In genomic region chr9:105964171-105964570, GRCh38 we compare ENCODE assay signal across 18 cellular contexts.
"Had no signal": no experiment of that assay in that cellular context is flagged by ENCODE, and none has a peak within 500 bp of the region (broad histone marks: within the 10 kb centered on the region; RNA-seq: fewer than 3 reads in every experiment).

No MANE protein-coding gene starts in this region.

- H3K27ac ChIP-seq: colonic mucosa, esophagus squamous epithelium, lower lobe of right lung, parathyroid adenoma, right lobe of liver, tibial artery had no signal

- H3K36me3 ChIP-seq: colonic mucosa, esophagus squamous epithelium, lower lobe of right lung, right lobe of liver, tibial artery had no signal

- H3K9ac ChIP-seq: parathyroid adenoma had no signal

- H2AFZ ChIP-seq: parathyroid adenoma had no signal

- ATAC-seq: left ventricle myocardium superior; lower lobe of right lung; natural killer cell; right lobe of liver; stimulated activated naive CD8-positive, alpha-beta T cell treated with anti-CD3 and anti-CD28 coated beads, Interleukin-15, amount 100 ng/mL, for 72 hours had no signal

- H3K79me2 ChIP-seq: parathyroid adenoma had no signal

- DNase-seq: colonic mucosa; effector memory CD4-positive, alpha-beta T cell; erythroblast; esophagus squamous epithelium; foreskin melanocyte; left ventricle myocardium superior; lower lobe of right lung; natural killer cell; right lobe of liver; stimulated activated CD4-positive, alpha-beta T cell treated with anti-CD3 and anti-CD28 coated beads, Interleukin-12 subunit alpha, Interleukin-12 subunit beta, amount 100 ng/mL, for 4 hours; stimulated activated CD4-positive, alpha-beta T cell treated with anti-CD3 and anti-CD28 coated beads, Interleukin-1b, Interleukin-23, amount 100 ng/mL, for 48 hours; stimulated activated CD4-positive, alpha-beta T cell treated with anti-CD3 and anti-CD28 coated beads, Interleukin-4, amount 100 ng/mL, for 1 hour; stimulated activated CD8-positive, alpha-beta memory T cell treated with anti-CD3 and anti-CD28 coated beads, Interleukin-4, amount 100 ng/mL, for 48 hours; stimulated activated naive CD4-positive, alpha-beta T cell; stimulated activated naive CD8-positive, alpha-beta T cell treated with anti-CD3 and anti-CD28 coated beads, Interleukin-15, amount 100 ng/mL, for 72 hours; tibial artery had no signal

- H3K27me3 ChIP-seq: colonic mucosa, esophagus squamous epithelium, right lobe of liver, tibial artery had no signal

- H3K4me1 ChIP-seq: colonic mucosa, esophagus squamous epithelium, lower lobe of right lung, parathyroid adenoma, right lobe of liver, tibial artery had no signal

- H3K4me2 ChIP-seq: smooth muscle cell had no signal

- H3K4me3 ChIP-seq: colonic mucosa, esophagus squamous epithelium, lower lobe of right lung, right lobe of liver, smooth muscle cell, tibial artery had no signal

- H3K9me3 ChIP-seq: colonic mucosa, esophagus squamous epithelium, lower lobe of right lung, right lobe of liver, tibial artery had no signal
